In genomic region chr19:54100560-54100959, GRCh38 we compare ENCODE assay signal across 11 cellular contexts. TPM values are rescaled to one million over a fixed set of nuclear protein-coding genes. Genes with fewer than 3 reads are reported as not detected.
DNase-seq lines count a peak whose midpoint lies in the region; ATAC-seq, FAIRE-seq and TF ChIP-seq lines count a peak whose summit lies in the region.
"Had no signal": no experiment of that assay in that cellular context is flagged by ENCODE, and none has a peak within 500 bp of the region (broad histone marks: within the 10 kb centered on the region; RNA-seq: fewer than 3 reads in every experiment).

Gene OSCAR, minus strand, starts transcription at chr19:54100803. Its CDS starts 11 bp downstream, at chr19:54100792.

- intact Hi-C loops in cardiac septum (cut with DNase I), result no loop called here
- intact Hi-C loops in heart right ventricle (cut with DNase I), result loop anchor here in 3 of 10 donors (10.0 kb wide), 3 partner anchors 126 to 954 kb away; no protein-coding TSS in a partner anchor
- intact Hi-C loops in kidney (cut with DNase I), result no loop called here

- peaks cover 2% of the 10 kb centered on the region for H3K36me3 Mint-ChIP-seq in T-helper 17 cell (ENCODE audit: low read depth)

- H3K9ac ChIP-seq in kidney (ENCODE audit: low read length in 2 of 2), result no peak within 1 kb of the TSS

- TF ChIP-seq CTCF in heart right ventricle (IDR thresholded peaks at IDR 0.05) (no peak), kidney (IDR thresholded peaks at IDR 0.05; ENCODE audit: borderline replicate concordance, extremely low read depth, insufficient read depth) (no peak), upper lobe of left lung (IDR thresholded peaks at IDR 0.05) (no peak)

- no peak for FAIRE-seq in kidney (lab: Jason Lieb, UNC)

- H3K4me3 Mint-ChIP-seq in T-helper 17 cell, result peak within 1 kb of the TSS; percentile 72

- TF ChIP-seq POLR2A in upper lobe of left lung (IDR thresholded peaks at IDR 0.05), result peak in 1 of 4 donors; percentile 58

- H3K27me3 ChIP-seq in heart right ventricle (peaks cover 0 to 22% (median 12%) of the 10 kb centered on the region in 7 donors), upper lobe of left lung (peaks cover 0 to 7% (median 3%) of the 10 kb centered on the region in 4 donors)

- no peaks in the 10 kb centered on the region for H3K27me3 Mint-ChIP-seq in T-helper 17 cell

- DNase-seq in cardiac septum (ENCODE audit: low spot score) (peak; percentile 80), heart right ventricle (no peak), T-helper 17 cell (no peak), kidney (peak; percentile 65), upper lobe of left lung (peak in 1 of 2 donors; percentile 67), NCI-H2227 (lab: John Stamatoyannopoulos, UW; ENCODE audit: unreplicated experiment) (no peak)
- DNase-seq in activated CD4-positive, CD25-positive, alpha-beta regulatory T cell (lab: John Stamatoyannopoulos, UW), result no peak
- DNase-seq: DMS 273 treated with DMSO at 0.1 percent for 48 hours, KG1, psoas muscle had no signal

- H3K4me3 ChIP-seq in heart right ventricle (peak within 1 kb of the TSS in 2 of 10 donors; percentile 11 to 50), kidney (ENCODE audit: low read length in 2 of 2) (no peak within 1 kb of the TSS), upper lobe of left lung (peak within 1 kb of the TSS in 3 of 4 donors; percentile 11 to 39 (median 13))

- TF ChIP-seq EP300 in upper lobe of left lung (IDR thresholded peaks at IDR 0.05), result no peak

- H3K27ac ChIP-seq in heart right ventricle, result peak within 1 kb of the TSS in 1 of 10 donors; percentile 89
- no peak within 1 kb of the TSS for H3K27ac ChIP-seq in kidney (ENCODE audit: low read depth in 2 of 2, low read length in 2 of 2)
- peak within 1 kb of the TSS; percentile 46 to 77 (median 64) for H3K27ac ChIP-seq in upper lobe of left lung
- H3K27ac ChIP-seq: psoas muscle had no signal

- peak within 1 kb of the TSS; percentile 59 for H3K27ac Mint-ChIP-seq in T-helper 17 cell

- H3K4me1 ChIP-seq in heart right ventricle (peaks cover 4 to 45% (median 20%) of the 10 kb centered on the region in 9 donors), kidney (ENCODE audit: control insufficient read depth in 1 of 2, insufficient read depth in 1 of 2, low read depth in 1 of 2, low read length in 2 of 2) (peaks cover 0 to 5% of the 10 kb centered on the region in 2 donors), upper lobe of left lung (peaks cover 17 to 32% (median 19%) of the 10 kb centered on the region in 4 donors)

- H3K4me1 Mint-ChIP-seq in T-helper 17 cell, result peaks cover 26% of the 10 kb centered on the region

- WGBS in heart right ventricle, 2 donors, result 43 to 47% methylated on average over 5 of the region's 5 CpGs
- WGBS in upper lobe of left lung, 2 donors, result 34 to 49% methylated on average over 3 to 5 of the region's 5 CpGs

- ATAC-seq in heart right ventricle (no peak), T-helper 17 cell (no peak), upper lobe of left lung (ENCODE audit: low FRiP score in 2 of 2) (peak in 1 of 2 donors; percentile 18), esophagus mucosa (no peak)
- ATAC-seq: psoas muscle had no signal

- peaks cover 0 to 7% (median 0%) of the 10 kb centered on the region in 9 donors for H3K36me3 ChIP-seq in heart right ventricle
- H3K36me3 ChIP-seq in kidney (ENCODE audit: control insufficient read depth in 1 of 2, insufficient read depth in 2 of 2, low read length in 2 of 2), result no peaks in the 10 kb centered on the region
- H3K36me3 ChIP-seq in upper lobe of left lung, result peaks cover 0 to 3% (median 1%) of the 10 kb centered on the region in 4 donors

- no peaks in the 10 kb centered on the region for H3K9me3 ChIP-seq in heart right ventricle
- no peaks in the 10 kb centered on the region for H3K9me3 ChIP-seq in T-helper 17 cell (ENCODE audit: control insufficient read depth, low read length, poor library complexity, severe bottlenecking)
- no peaks in the 10 kb centered on the region for H3K9me3 ChIP-seq in kidney (ENCODE audit: control insufficient read depth in 1 of 2, low read length in 2 of 2)
- H3K9me3 ChIP-seq in upper lobe of left lung, result no peaks in the 10 kb centered on the region
- H3K9me3 ChIP-seq: psoas muscle had no signal

RNA-seq across cellular contexts. Expression of gene OSCAR, which starts in this region (rescaled TPM):
- total RNA-seq in cardiac septum (1.2 TPM), heart right ventricle (1 to 10 TPM in 3 of 10 donors, under 1 TPM in 6, not detected in 1; 0.23 to 5.3 (median 0.40) TPM), T-helper 17 cell (1 to 10 TPM in 1 of 2 donors, under 1 TPM in 1; 0.83 to 2.5 TPM), kidney (5.1 TPM), upper lobe of left lung (100 to 1,000 TPM in 1 of 6 donors, 10 to 100 TPM in 5; 18.5 to 119 (median 49.5) TPM), esophagus mucosa (0.40 TPM)
- polyA plus RNA-seq in heart right ventricle (1 to 10 TPM in 1 of 2 donors, under 1 TPM in 1; 0.22 to 1.0 TPM), kidney (ENCODE audit: insufficient read depth, low read depth, low replicate concordance) (0.77 TPM)

Comparison
In these comparisons a context has a peak if more than half of its experiments do, and no peak if none do; other contexts are left out.
1. DNase-seq: peak in cardiac septum (single experiment) and kidney (single experiment); none in heart right ventricle (0 of 2), T-helper 17 cell (0 of 3), activated CD4-positive, CD25-positive, alpha-beta regulatory T cell (0 of 4) and NCI-H2227 (single experiment).
2. H3K27ac ChIP-seq: peak in upper lobe of left lung (4 of 4); none in kidney (0 of 2).
3. H3K4me3 ChIP-seq: peak in upper lobe of left lung (3 of 4); none in kidney (0 of 2).